ENCODE assay signal across 8 cellular contexts in the genomic region with DNA sequence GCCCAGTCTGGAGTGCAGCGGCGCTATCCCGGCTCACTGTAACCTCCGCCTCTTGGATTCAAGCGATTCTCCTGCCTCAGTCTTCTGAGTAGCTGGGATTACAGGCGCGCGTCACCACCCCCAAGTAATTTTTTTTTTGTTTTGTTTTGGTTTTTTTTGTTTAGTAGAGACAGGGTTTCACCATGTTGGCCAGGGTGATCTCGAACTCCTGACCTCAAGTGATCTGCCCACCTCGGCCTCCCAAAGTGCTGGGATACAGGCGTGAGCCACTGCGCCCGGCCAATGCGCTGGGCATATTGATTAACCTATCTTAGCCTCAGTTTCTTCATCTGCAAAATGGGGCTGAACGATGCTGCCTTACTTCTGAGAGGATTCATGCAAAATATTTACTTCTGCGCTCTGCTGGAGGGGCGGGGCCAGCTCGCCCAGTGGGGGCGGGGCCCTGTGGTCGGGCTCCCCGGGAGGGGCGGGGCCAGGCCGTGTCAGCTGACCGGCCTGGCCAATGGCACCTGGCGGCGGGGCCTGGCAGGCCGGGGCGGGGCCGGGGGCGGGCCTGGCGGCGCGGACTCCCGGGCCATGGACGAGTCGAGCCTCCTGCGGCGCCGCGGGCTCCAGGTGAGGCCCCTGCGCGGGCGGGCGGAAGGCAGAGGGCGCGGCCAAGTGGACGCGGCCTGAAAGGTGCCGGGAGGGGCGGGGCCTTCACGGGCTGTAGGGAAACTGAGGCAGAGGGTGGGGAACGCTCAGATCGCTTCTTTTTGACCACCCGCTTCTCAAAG. TPM values are rescaled to one million over a fixed set of nuclear protein-coding genes. Genes with fewer than 3 reads are reported as not detected.
DNase-seq lines count a peak whose midpoint lies in the region; ATAC-seq, FAIRE-seq and TF ChIP-seq lines count a peak whose summit lies in the region.

A gene (plus strand): TSS at position 562 of the 776 bp plus-strand sequence. CDS start 15 bp downstream, at position 577.

- H3K36me3 ChIP-seq in Karpas-422 (ENCODE audit: insufficient read depth, low read length) (no peaks in the 10 kb centered on the region), right atrium auricular region (no peaks in the 10 kb centered on the region)

- peak within 1 kb of the TSS; percentile 73 for H3K4me3 ChIP-seq in Karpas-422 (ENCODE audit: low read length)
- peak within 1 kb of the TSS; percentile 27 to 45 for H3K4me3 ChIP-seq in right atrium auricular region

- H3K27ac ChIP-seq in Karpas-422 (ENCODE audit: low read length), result peak within 1 kb of the TSS; percentile 88
- H3K27ac ChIP-seq in right atrium auricular region, result no peak within 1 kb of the TSS

- H4K20me1 ChIP-seq in Karpas-422 (ENCODE audit: insufficient read depth, low read depth, low read length), result no peaks in the 10 kb centered on the region

- peak; percentile 58 for ATAC-seq in GM21529 (IDR thresholded peaks at IDR 0.05; ENCODE audit: unreplicated experiment)

- H3K9me2 ChIP-seq in Karpas-422 (replicated peaks; ENCODE audit: insufficient read depth, low read length), result no peaks in the 10 kb centered on the region

- no peaks in the 10 kb centered on the region for H3K9me3 ChIP-seq in Karpas-422 (ENCODE audit: low read length)
- H3K9me3 ChIP-seq in right atrium auricular region, result no peaks in the 10 kb centered on the region

- peak within 1 kb of the TSS; percentile 77 for H3K4me2 ChIP-seq in Karpas-422 (ENCODE audit: low read depth, low read length, poor library complexity, severe bottlenecking)

- no peak for TF ChIP-seq CTCF in right atrium auricular region (IDR thresholded peaks at IDR 0.05)

- FAIRE-seq in urothelium cell line (lab: Jason Lieb, UNC), result no peak

- peak within 1 kb of the TSS; percentile 76 for H3K9ac ChIP-seq in Karpas-422 (ENCODE audit: low read length)

- no peaks in the 10 kb centered on the region for H3K27me3 ChIP-seq in Karpas-422 (ENCODE audit: low read length)
- H3K27me3 ChIP-seq in right atrium auricular region, result peaks cover 0 to 9% of the 10 kb centered on the region in 2 donors

- 0 out of 2 replicates have a peak within 1 kb of the TSS, but pooled peaks have one; percentile 41 for H2AFZ ChIP-seq in Karpas-422 (ENCODE audit: low read length)

- in situ Hi-C loops in Caki2 (cut with HindIII; ENCODE audit: low pct_unique_long_range_greater_than_20kb, low sequenced_read_pairs), result no loop called here

- DNase-seq in Caki2 (ENCODE audit: low read depth), result peak; percentile 57
- DNase-seq in Karpas-422, result peak; percentile 96
- DNase-seq in T-helper 2 cell, result peak; percentile 84 to 92 (median 89)
- peak; percentile 71 for DNase-seq in amniotic epithelial cell (ENCODE audit: low read depth)
- DNase-seq in right atrium auricular region (ENCODE audit: low spot score), result peak; percentile 78
- DNase-seq in pulmonary artery endothelial cell (ENCODE audit: low read depth, low spot score), result peak; percentile 19
- DNase-seq in urothelium cell line (ENCODE audit: low spot score), result peak; percentile 95

- H3K79me2 ChIP-seq in Karpas-422 (ENCODE audit: low read length), result no peaks in the 10 kb centered on the region

- peaks cover 32% of the 10 kb centered on the region for H3K4me1 ChIP-seq in Karpas-422 (ENCODE audit: low read length)
- peaks cover 0 to 21% of the 10 kb centered on the region in 2 donors for H3K4me1 ChIP-seq in right atrium auricular region

RNA-seq across cellular contexts. Expression of the gene that starts here (rescaled TPM):
- 1.8 and 5.5 TPM in 2 replicates for total RNA-seq in Caki2 (2014; rRNA removed; shearing (Covaris generic); ENCODE audit: low replicate concordance)
- 7.7 and 17.9 TPM in 2 replicates for total RNA-seq in Karpas-422 (2014; rRNA removed; shearing (Covaris generic); ENCODE audit: low replicate concordance)
- total RNA-seq in right atrium auricular region (1 to 10 TPM; 5.8 to 7.5 TPM), pulmonary artery endothelial cell (0.67 and 0.92 TPM in 2 replicates)

Comparison
In these comparisons a context has a peak if more than half of its experiments do, and no peak if none do; other contexts are left out.
1. Peak in DNase-seq in pulmonary artery endothelial cell; RNA of the gene not detected or under 1 TPM.
2. DNase-seq: peak in every context shown above with its lines; median percentile 96 in Karpas-422; 95 in urothelium cell line; 89 in T-helper 2 cell; 78 in right atrium auricular region; 71 in amniotic epithelial cell; 57 in Caki2; 19 in pulmonary artery endothelial cell.